Comparison of ENCODE assay signal across 10 cellular contexts in the genomic region with DNA sequence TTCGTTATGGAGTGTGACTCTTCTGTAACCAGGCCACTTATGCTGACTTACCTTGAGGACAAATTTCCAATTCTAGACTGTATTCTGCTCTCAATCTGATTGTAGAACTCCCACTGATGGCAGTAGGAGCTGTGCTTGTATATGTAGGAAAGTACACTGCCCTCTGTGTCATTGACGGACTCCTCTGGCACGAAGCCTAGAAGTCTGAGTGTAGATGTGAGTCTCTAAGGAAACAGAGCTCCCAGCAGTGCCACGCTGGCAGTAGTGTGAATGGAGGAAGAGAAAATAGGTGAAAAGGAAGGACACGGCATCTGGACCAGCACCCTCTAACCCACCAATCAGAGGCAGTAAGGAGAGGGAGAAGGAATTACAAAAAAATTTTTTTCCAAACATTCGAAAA.
DNase-seq lines count a peak whose midpoint lies in the region; FAIRE-seq and TF ChIP-seq lines count a peak whose summit lies in the region.
"Had no signal": no experiment of that assay in that cellular context is flagged by ENCODE, and none has a peak within 500 bp of the region (broad histone marks: within the 10 kb centered on the region; RNA-seq: fewer than 3 reads in every experiment).

No MANE protein-coding gene starts in this region.

- FAIRE-seq in kidney (lab: Jason Lieb, UNC): peak; percentile 33

- H3K27ac ChIP-seq in kidney (ENCODE audit: low read depth in 2 of 2, low read length in 2 of 2): no peak overlapping the region
- H3K27ac ChIP-seq: BLaER1, Peyer's patch had no signal

- no peak overlapping the region for H3K4me3 Mint-ChIP-seq in type B pancreatic cell
- no peak overlapping the region for H3K4me3 Mint-ChIP-seq in activated T-helper 2 cell treated with anti-CD3 and anti-CD28 coated beads, Interferon-gamma antibody, Interleukin-2, Interleukin-4, amounts not matched to agents 10 μg/mL and 5 μg/mL and 100 μg/mL, durations not matched to agents 14 hours and 24 hours and 36 hours (ENCODE audit: low read depth)
- no peak overlapping the region for H3K4me3 Mint-ChIP-seq in activated naive CD4-positive, alpha-beta T cell treated with anti-CD3 and anti-CD28 coated beads, Interleukin-2, amount 10 ng/mL, durations not matched to agents 7 days and 5 days

- H3K4me3 ChIP-seq in astrocyte of the spinal cord (ENCODE audit: low read depth, low read length) (no peak overlapping the region), kidney (ENCODE audit: low read length in 2 of 2) (no peak overlapping the region)
- H3K4me3 ChIP-seq: BLaER1, Peyer's patch had no signal

- H3K9me3 ChIP-seq in kidney (ENCODE audit: control insufficient read depth in 1 of 2, low read length in 2 of 2): no peaks in the 10 kb centered on the region
- H3K9me3 ChIP-seq: BLaER1, Peyer's patch had no signal

- H3K27me3 Mint-ChIP-seq in type B pancreatic cell: no peaks in the 10 kb centered on the region
- H3K27me3 Mint-ChIP-seq in activated T-helper 2 cell treated with anti-CD3 and anti-CD28 coated beads, Interferon-gamma antibody, Interleukin-2, Interleukin-4, amounts not matched to agents 10 μg/mL and 5 μg/mL and 100 μg/mL, durations not matched to agents 14 hours and 24 hours and 36 hours (ENCODE audit: low read depth): no peaks in the 10 kb centered on the region
- no peaks in the 10 kb centered on the region for H3K27me3 Mint-ChIP-seq in activated naive CD4-positive, alpha-beta T cell treated with anti-CD3 and anti-CD28 coated beads, Interleukin-2, amount 10 ng/mL, durations not matched to agents 7 days and 5 days

- H3K36me3 Mint-ChIP-seq in type B pancreatic cell: no peaks in the 10 kb centered on the region
- no peaks in the 10 kb centered on the region for H3K36me3 Mint-ChIP-seq in activated T-helper 2 cell treated with anti-CD3 and anti-CD28 coated beads, Interferon-gamma antibody, Interleukin-2, Interleukin-4, amounts not matched to agents 10 μg/mL and 5 μg/mL and 100 μg/mL, durations not matched to agents 14 hours and 24 hours and 36 hours (ENCODE audit: low read depth)
- H3K36me3 Mint-ChIP-seq in activated naive CD4-positive, alpha-beta T cell treated with anti-CD3 and anti-CD28 coated beads, Interleukin-2, amount 10 ng/mL, durations not matched to agents 7 days and 5 days: no peaks in the 10 kb centered on the region

- H3K36me3 ChIP-seq in kidney (ENCODE audit: control insufficient read depth in 1 of 2, insufficient read depth in 2 of 2, low read length in 2 of 2): no peaks in the 10 kb centered on the region
- H3K36me3 ChIP-seq: BLaER1, Peyer's patch had no signal

- in situ Hi-C loops in astrocyte of the spinal cord (cut with HindIII; ENCODE audit: low sequenced_read_pairs): no loop called here

- no peak overlapping the region for H3K9ac ChIP-seq in kidney (ENCODE audit: low read length in 2 of 2)
- H3K9ac ChIP-seq: BLaER1 had no signal

- CTCF ChIA-PET in activated naive CD4-positive, alpha-beta T cell treated with anti-CD3 and anti-CD28 coated beads, Interleukin-2, amount 10 ng/mL, durations not matched to agents 7 days and 5 days (lab: Charles Lee): no interaction called here

- peak overlapping the region; percentile 9 for H3K27ac Mint-ChIP-seq in type B pancreatic cell
- H3K27ac Mint-ChIP-seq in activated T-helper 2 cell treated with anti-CD3 and anti-CD28 coated beads, Interferon-gamma antibody, Interleukin-2, Interleukin-4, amounts not matched to agents 10 μg/mL and 5 μg/mL and 100 μg/mL, durations not matched to agents 14 hours and 24 hours and 36 hours: no peak overlapping the region
- H3K27ac Mint-ChIP-seq in activated naive CD4-positive, alpha-beta T cell treated with anti-CD3 and anti-CD28 coated beads, Interleukin-2, amount 10 ng/mL, durations not matched to agents 7 days and 5 days: no peak overlapping the region

- DNase-seq in NCI-H2029 (lab: John Stamatoyannopoulos, UW): peak; percentile 25
- no peak for DNase-seq in NCI-H2029 treated with DMSO at 0.1 percent for 48 hours (lab: John Stamatoyannopoulos, UW)
- DNase-seq in astrocyte of the spinal cord (ENCODE audit: low read depth, low spot score): peak; percentile 95
- peak; percentile 71 for DNase-seq in kidney
- no peak for DNase-seq in type B pancreatic cell (ENCODE audit: extremely low spot score, unreplicated experiment)
- DNase-seq in NCI-H524 treated with DMSO at 0.1 percent for 48 hours (lab: John Stamatoyannopoulos, UW): no peak
- no peak for DNase-seq in activated T-helper 2 cell treated with anti-CD3 and anti-CD28 coated beads, Interferon-gamma antibody, Interleukin-2, Interleukin-4, amounts not matched to agents 10 μg/mL and 5 μg/mL and 100 μg/mL, durations not matched to agents 14 hours and 24 hours and 36 hours (ENCODE audit: low spot score)
- no peak for DNase-seq in activated naive CD4-positive, alpha-beta T cell treated with anti-CD3 and anti-CD28 coated beads, Interleukin-2, amount 10 ng/mL, durations not matched to agents 7 days and 5 days

- peaks cover 10% of the 10 kb centered on the region for H3K4me1 Mint-ChIP-seq in type B pancreatic cell (ENCODE audit: unreplicated experiment)
- H3K4me1 Mint-ChIP-seq in activated T-helper 2 cell treated with anti-CD3 and anti-CD28 coated beads, Interferon-gamma antibody, Interleukin-2, Interleukin-4, amounts not matched to agents 10 μg/mL and 5 μg/mL and 100 μg/mL, durations not matched to agents 14 hours and 24 hours and 36 hours (ENCODE audit: low read depth): no peaks in the 10 kb centered on the region
- no peaks in the 10 kb centered on the region for H3K4me1 Mint-ChIP-seq in activated naive CD4-positive, alpha-beta T cell treated with anti-CD3 and anti-CD28 coated beads, Interleukin-2, amount 10 ng/mL, durations not matched to agents 7 days and 5 days

- intact Hi-C loops in kidney (cut with DNase I): no loop called here
- intact Hi-C loops in activated T-helper 2 cell treated with anti-CD3 and anti-CD28 coated beads, Interferon-gamma antibody, Interleukin-2, Interleukin-4, amounts not matched to agents 10 μg/mL and 5 μg/mL and 100 μg/mL, durations not matched to agents 14 hours and 24 hours and 36 hours (cut with micrococcal nuclease): no loop called here

- no peaks in the 10 kb centered on the region for H3K9me3 Mint-ChIP-seq in type B pancreatic cell
- peaks cover 3% of the 10 kb centered on the region for H3K9me3 Mint-ChIP-seq in activated T-helper 2 cell treated with anti-CD3 and anti-CD28 coated beads, Interferon-gamma antibody, Interleukin-2, Interleukin-4, amounts not matched to agents 10 μg/mL and 5 μg/mL and 100 μg/mL, durations not matched to agents 14 hours and 24 hours and 36 hours
- no peaks in the 10 kb centered on the region for H3K9me3 Mint-ChIP-seq in activated naive CD4-positive, alpha-beta T cell treated with anti-CD3 and anti-CD28 coated beads, Interleukin-2, amount 10 ng/mL, durations not matched to agents 7 days and 5 days

- no peak for TF ChIP-seq CTCF in astrocyte of the spinal cord (IDR thresholded peaks at IDR 0.05; ENCODE audit: low read depth, low read length)
- no peak for TF ChIP-seq CTCF in kidney (IDR thresholded peaks at IDR 0.05; ENCODE audit: borderline replicate concordance, extremely low read depth, insufficient read depth)
- no peak for TF ChIP-seq CTCF in type B pancreatic cell (conservative IDR thresholded peaks at IDR 0.05)

- H3K4me1 ChIP-seq in kidney (ENCODE audit: control insufficient read depth in 1 of 2, insufficient read depth in 1 of 2, low read depth in 1 of 2, low read length in 2 of 2): no peaks in the 10 kb centered on the region
- H3K4me1 ChIP-seq: BLaER1, Peyer's patch had no signal

Comparison
In these comparisons a context has a peak if more than half of its experiments do, and no peak if none do; other contexts are left out.
1. DNase-seq: peak in NCI-H2029 (single experiment), astrocyte of the spinal cord (single experiment) and kidney (single experiment); none in NCI-H2029 treated with DMSO at 0.1 percent for 48 hours (single experiment), type B pancreatic cell (single experiment), NCI-H524 treated with DMSO at 0.1 percent for 48 hours (single experiment), activated T-helper 2 cell treated with anti-CD3 and anti-CD28 coated beads, Interferon-gamma antibody, Interleukin-2, Interleukin-4, amounts not matched to agents 10 μg/mL and 5 μg/mL and 100 μg/mL, durations not matched to agents 14 hours and 24 hours and 36 hours (single experiment) and activated naive CD4-positive, alpha-beta T cell treated with anti-CD3 and anti-CD28 coated beads, Interleukin-2, amount 10 ng/mL, durations not matched to agents 7 days and 5 days (single experiment).